1 cellular context compared by ENCODE assay signal in the genomic region with DNA sequence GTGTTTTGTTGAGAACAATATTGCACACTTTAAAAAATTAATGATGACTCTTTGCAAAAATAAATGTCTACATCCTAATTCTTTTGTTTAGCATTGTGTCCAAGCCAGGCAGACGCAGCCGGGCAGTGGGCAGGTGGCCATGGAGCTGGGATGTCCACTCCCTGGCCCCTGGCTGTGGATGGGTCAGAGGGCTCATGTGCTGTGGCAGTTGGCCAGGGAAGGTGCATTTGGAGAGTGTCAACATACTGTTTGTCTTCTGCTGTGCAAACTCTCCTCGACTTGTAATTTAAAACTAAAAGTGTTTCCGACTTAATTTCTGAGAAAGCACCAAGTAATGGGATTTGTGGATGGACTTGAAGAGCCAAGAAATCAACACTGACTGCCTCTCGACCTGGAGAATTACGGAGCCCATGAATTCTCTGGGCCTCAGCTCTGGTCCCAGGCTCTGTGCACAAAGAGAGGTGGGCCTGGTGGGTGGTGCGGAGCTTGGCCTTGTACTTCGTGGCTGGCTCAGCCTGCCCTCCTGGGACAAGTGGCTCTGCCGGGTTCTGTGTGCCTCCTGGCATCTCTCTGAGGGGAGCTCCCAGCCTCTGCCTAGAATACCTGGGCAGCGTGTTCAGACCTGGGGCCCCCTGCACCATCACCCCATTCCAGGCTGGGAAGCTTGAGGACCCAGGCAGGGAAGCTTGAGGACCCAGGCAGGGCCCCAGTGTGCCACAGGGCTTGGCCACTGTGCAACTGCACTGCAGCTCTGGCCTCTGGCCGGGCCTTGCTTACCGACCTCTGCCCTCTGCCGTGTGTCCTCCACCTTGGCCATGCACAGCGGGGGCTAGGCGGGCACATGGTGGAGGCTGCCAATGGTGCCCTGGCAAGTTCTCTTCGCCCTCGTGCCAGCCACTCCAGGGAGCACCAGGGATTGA.
TF ChIP-seq lines count a peak whose summit lies in the region.

No MANE protein-coding gene starts in this region.

TF ChIP-seq in HepG2, 621 proteins besides CTCF, POLR2A, EP300 and RAD21 (continued from another document):
- TF ChIP-seq, protein P1, sequence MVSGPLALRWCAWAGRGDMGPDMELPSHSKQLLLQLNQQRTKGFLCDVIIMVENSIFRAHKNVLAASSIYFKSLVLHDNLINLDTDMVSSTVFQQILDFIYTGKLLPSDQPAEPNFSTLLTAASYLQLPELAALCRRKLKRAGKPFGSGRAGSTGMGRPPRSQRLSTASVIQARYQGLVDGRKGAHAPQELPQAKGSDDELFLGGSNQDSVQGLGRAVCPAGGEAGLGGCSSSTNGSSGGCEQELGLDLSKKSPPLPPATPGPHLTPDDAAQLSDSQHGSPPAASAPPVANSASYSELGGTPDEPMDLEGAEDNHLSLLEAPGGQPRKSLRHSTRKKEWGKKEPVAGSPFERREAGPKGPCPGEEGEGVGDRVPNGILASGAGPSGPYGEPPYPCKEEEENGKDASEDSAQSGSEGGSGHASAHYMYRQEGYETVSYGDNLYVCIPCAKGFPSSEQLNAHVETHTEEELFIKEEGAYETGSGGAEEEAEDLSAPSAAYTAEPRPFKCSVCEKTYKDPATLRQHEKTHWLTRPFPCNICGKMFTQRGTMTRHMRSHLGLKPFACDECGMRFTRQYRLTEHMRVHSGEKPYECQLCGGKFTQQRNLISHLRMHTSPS (CRISPR knock-in tag; IDR thresholded peaks at IDR 0.05; ENCODE audit: low read depth), result peak; percentile 76
- TF ChIP-seq ZNF441 (CRISPR knock-in tag; IDR thresholded peaks at IDR 0.05; ENCODE audit: borderline replicate concordance), result no peak
